ENCODE assay signal across 23 cellular contexts in the genomic region with DNA sequence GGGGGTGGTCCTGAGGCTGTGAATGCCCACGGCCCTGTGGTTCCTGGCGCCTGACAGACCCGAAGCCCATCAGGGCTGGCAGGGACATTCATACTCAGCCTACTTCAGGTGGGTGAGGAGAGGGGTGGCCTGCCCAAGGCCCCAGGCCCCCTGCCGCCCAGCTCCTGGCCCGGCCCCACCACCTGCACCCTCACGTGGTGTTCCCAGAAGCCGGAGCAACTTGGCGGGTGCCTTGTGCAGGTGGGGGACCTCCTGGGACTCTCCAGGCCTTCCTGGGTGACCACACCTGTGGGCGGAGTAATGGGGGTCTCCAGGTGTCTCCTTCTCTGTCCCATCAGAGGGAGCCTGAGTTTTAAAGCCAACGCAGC. TPM values are rescaled to one million over a fixed set of nuclear protein-coding genes. Genes with fewer than 3 reads are reported as not detected.
DNase-seq lines count a peak whose midpoint lies in the region; FAIRE-seq and TF ChIP-seq lines count a peak whose summit lies in the region.
"Had no signal": no experiment of that assay in that cellular context is flagged by ENCODE, and none has a peak within 500 bp of the region (broad histone marks: within the 10 kb centered on the region; RNA-seq: fewer than 3 reads in every experiment).

No MANE protein-coding gene starts in this region.

- H2BK12ac ChIP-seq in H1 (ENCODE audit: low read depth, low read length) = no peak overlapping the region
- H2BK12ac ChIP-seq in mesenchymal stem cell (ENCODE audit: low read length in 2 of 2) = peak overlapping the region in 1 of 2 experiments; percentile 64

- no peak overlapping the region for H2BK15ac ChIP-seq in H1 (ENCODE audit: low read length)
- no peak overlapping the region for H2BK15ac ChIP-seq in mesenchymal stem cell (ENCODE audit: low read depth, poor library complexity, severe bottlenecking)

- no peak overlapping the region for H3K9ac ChIP-seq in BLaER1
- no peak overlapping the region for H3K9ac ChIP-seq in H1 (replicated peaks in 1 of 4; ENCODE audit: extremely low read depth in 1 of 4, low read depth in 3 of 4, low read length in 3 of 4)
- no peak overlapping the region for H3K9ac ChIP-seq in mesenchymal stem cell (ENCODE audit: low read length)

- H3K18ac ChIP-seq in H1 (ENCODE audit: extremely low read depth, low read length) = no peak overlapping the region
- H3K18ac ChIP-seq in mesenchymal stem cell (ENCODE audit: low read depth in 1 of 2, low read length in 2 of 2) = no peak overlapping the region

- H3K79me1 ChIP-seq in H1 (ENCODE audit: low read depth, low read length) = no peaks in the 10 kb centered on the region
- no peaks in the 10 kb centered on the region for H3K79me1 ChIP-seq in mesenchymal stem cell (replicated peaks; ENCODE audit: low read length, poor library complexity, severe bottlenecking)

- no peaks in the 10 kb centered on the region for H3K79me2 ChIP-seq in H1 (ENCODE audit: control insufficient read depth in 1 of 2, insufficient read depth in 2 of 2, low read length in 2 of 2)

- CTCF ChIA-PET in H1 (lab: Charles Lee; ENCODE audit: partially characterized antibody) = interaction anchor here (0.9 to 2.5 kb wide), 3 partner anchors 30 to 200 kb away, joined by 3 to 9 read pairs (median 3); no protein-coding TSS in a partner anchor

- H3K9me3 ChIP-seq in BLaER1 = no peaks in the 10 kb centered on the region
- no peaks in the 10 kb centered on the region for H3K9me3 ChIP-seq in H1 (ENCODE audit: insufficient read depth in 2 of 2, low read depth in 1 of 2, low read length in 1 of 2)
- H3K9me3 ChIP-seq in mesenchymal stem cell (ENCODE audit: control insufficient read depth, low read length) = no peaks in the 10 kb centered on the region
- H3K9me3 ChIP-seq: A549, Caco-2 had no signal

- POLR2A ChIA-PET in H1 (lab: Charles Lee; ENCODE audit: partially characterized antibody) = interaction anchor here (1.0 to 1.2 kb wide), 2 partner anchors 9 to 13 kb away, joined by 3 to 4 read pairs; no protein-coding TSS in a partner anchor

- H3K27ac ChIP-seq in BLaER1 = no peak overlapping the region
- H3K27ac ChIP-seq in H1 (ENCODE audit: low read depth, low read length) = no peak overlapping the region
- no peak overlapping the region for H3K27ac ChIP-seq in mesenchymal stem cell (ENCODE audit: low read length, poor library complexity, severe bottlenecking)
- H3K27ac ChIP-seq: 22Rv1, A549, C4-2B had no signal

- FAIRE-seq in H1 (lab: Jason Lieb, UNC) = no peak
- FAIRE-seq: A549, D721Med, GM12878, GM12892, GM18507 had no signal

- no peak overlapping the region for H4K8ac ChIP-seq in H1 (ENCODE audit: extremely low read depth, insufficient read depth, low read length)
- no peak overlapping the region for H4K8ac ChIP-seq in mesenchymal stem cell (ENCODE audit: low read length)

- H2AK5ac ChIP-seq in H1 (ENCODE audit: low read depth, low read length) (no peak overlapping the region), mesenchymal stem cell (ENCODE audit: low read length, severe bottlenecking) (no peak overlapping the region)

- H3K23ac ChIP-seq in H1 (ENCODE audit: insufficient read length) (no peak overlapping the region), mesenchymal stem cell (ENCODE audit: low read length in 2 of 2) (no peak overlapping the region)

- DNase-seq in H1 (ENCODE audit: low read depth in 1 of 2, low spot score in 2 of 2) = no peak
- DNase-seq in mesenchymal stem cell = no peak
- DNase-seq in DMS153 treated with DMSO at 0.1 percent for 48 hours (lab: John Stamatoyannopoulos, UW; ENCODE audit: unreplicated experiment) = no peak
- no peak for DNase-seq in NCI-H1694 (lab: John Stamatoyannopoulos, UW)
- no peak for DNase-seq in foreskin fibroblast
- DNase-seq: AML-193; Caco-2; Calu3; CD4-positive, alpha-beta T cell; CD8-positive, alpha-beta T cell; DMS53; DMS79; DND-41; EL; GDM1 had no signal

- H2BK120ac ChIP-seq in H1 (replicated peaks; ENCODE audit: low read depth, low read length) (no peak overlapping the region), mesenchymal stem cell (ENCODE audit: low read depth, low read length) (no peak overlapping the region)

- no peaks in the 10 kb centered on the region for H3K23me2 ChIP-seq in H1 (ENCODE audit: low read depth, low read length)

- no peak overlapping the region for H3K14ac ChIP-seq in H1 (ENCODE audit: insufficient read length)
- no peak overlapping the region for H3K14ac ChIP-seq in mesenchymal stem cell (ENCODE audit: low read length in 2 of 2)

- peak overlapping the region; percentile 51 for H3K4me2 ChIP-seq in BLaER1
- H3K4me2 ChIP-seq in H1 (ENCODE audit: insufficient read depth in 1 of 2, low read depth in 2 of 2, low read length in 2 of 2) = no peak overlapping the region
- no peak overlapping the region for H3K4me2 ChIP-seq in mesenchymal stem cell (ENCODE audit: low read length, poor library complexity, severe bottlenecking)
- H3K4me2 ChIP-seq: A549 had no signal

- H3K27me3 ChIP-seq in BLaER1 = no peaks in the 10 kb centered on the region
- H3K27me3 ChIP-seq in H1 (replicated peaks in 1 of 4; ENCODE audit: control insufficient read depth in 3 of 4, extremely low read depth in 1 of 4, insufficient read depth in 3 of 4, low read length in 3 of 4) = no peaks in the 10 kb centered on the region
- no peaks in the 10 kb centered on the region for H3K27me3 ChIP-seq in mesenchymal stem cell (ENCODE audit: control insufficient read depth in 1 of 2, insufficient read depth in 1 of 2, low read length in 2 of 2)

- H3K4me1 ChIP-seq in BLaER1 (peaks cover 73% of the 10 kb centered on the region), H1 (replicated peaks in 1 of 4; ENCODE audit: control insufficient read depth in 3 of 4, insufficient read depth in 4 of 4, low read length in 3 of 4) (peaks cover 3 to 17% (median 12%) of the 10 kb centered on the region in 4 experiments), mesenchymal stem cell (ENCODE audit: control insufficient read depth, insufficient read depth, low read depth, low read length) (peaks cover 24% of the 10 kb centered on the region)

- H2BK5ac ChIP-seq in H1 (ENCODE audit: low read depth, low read length) (no peak overlapping the region), mesenchymal stem cell (ENCODE audit: low read depth, low read length, poor library complexity, severe bottlenecking) (no peak overlapping the region)

- H4K91ac ChIP-seq in H1 (replicated peaks; ENCODE audit: insufficient read length, low read length) (peak overlapping the region; percentile 66), mesenchymal stem cell (ENCODE audit: low read length) (peak overlapping the region; percentile 24)

- no peak for TF ChIP-seq EP300 in H1 (IDR thresholded peaks at IDR 0.05; ENCODE audit: borderline replicate concordance in 1 of 2, low read depth in 2 of 2, low read length in 2 of 2)

- no peak overlapping the region for H3K4me3 ChIP-seq in BLaER1
- no peak overlapping the region for H3K4me3 ChIP-seq in H1 (ENCODE audit: extremely low read depth in 1 of 4, insufficient read depth in 2 of 4, low read depth in 3 of 4, low read length in 4 of 4)
- no peak overlapping the region for H3K4me3 ChIP-seq in mesenchymal stem cell (ENCODE audit: insufficient read depth in 1 of 2, low read depth in 1 of 2, low read length in 2 of 2)
- H3K4me3 ChIP-seq in foreskin fibroblast (ENCODE audit: low read depth in 1 of 2, low read length in 2 of 2) = no peak overlapping the region
- H3K4me3 ChIP-seq: A549, GM12878 had no signal

- no peak overlapping the region for H3K56ac ChIP-seq in H1 (replicated peaks; ENCODE audit: insufficient read length, low read depth, low read length)

- H3K36me3 ChIP-seq in BLaER1 = no peaks in the 10 kb centered on the region
- no peaks in the 10 kb centered on the region for H3K36me3 ChIP-seq in H1 (ENCODE audit: control insufficient read depth in 2 of 4, insufficient read depth in 4 of 4, low read length in 3 of 4)
- H3K36me3 ChIP-seq in mesenchymal stem cell (ENCODE audit: control insufficient read depth in 1 of 2, insufficient read depth in 2 of 2, low read depth in 1 of 2, low read length in 2 of 2) = peaks cover 0 to 4% of the 10 kb centered on the region in 2 experiments

- no peak for TF ChIP-seq POLR2A in H1 (IDR thresholded peaks at IDR 0.05; ENCODE audit: control extremely low read depth in 1 of 2, low read depth in 2 of 2, low read length in 2 of 2)

- H2BK20ac ChIP-seq in H1 (ENCODE audit: low read length) = no peak overlapping the region

- no peak overlapping the region for H4K5ac ChIP-seq in H1 (ENCODE audit: insufficient read length, low read depth, low read length)

- WGBS in H1 (ENCODE audit: extremely low coverage in 1 of 2, insufficient coverage in 1 of 2, insufficient read length in 1 of 2, insufficient replicate concordance in 2 of 2, low coverage in 1 of 2, low lambda C conversion rate in 2 of 2, missing lambda C conversion rate in 1 of 2), 2 experiments = 87% methylated on average over 6 of the region's 10 CpGs; no CpG with 5 or more reads in 1 of the 2 experiments
- 94% methylated on average over 9 of the region's 10 CpGs for WGBS in mesenchymal stem cell

- H3K4ac ChIP-seq in H1 (replicated peaks; ENCODE audit: insufficient read length, low read depth, low read length) (no peak overlapping the region), mesenchymal stem cell (ENCODE audit: low read depth in 1 of 2, low read length in 2 of 2) (peak overlapping the region in 1 of 2 experiments; percentile 2)

- H4K20me1 ChIP-seq in BLaER1 (no peaks in the 10 kb centered on the region), H1 (replicated peaks in 1 of 2; ENCODE audit: control insufficient read depth in 1 of 2, insufficient read depth in 2 of 2, low read length in 2 of 2) (no peaks in the 10 kb centered on the region)

- TF ChIP-seq CTCF in H1 (IDR thresholded peaks at IDR 0.05; ENCODE audit: control extremely low read depth in 1 of 3, insufficient read depth in 1 of 3, low read depth in 1 of 3, low read length in 3 of 3) (no peak), foreskin fibroblast (IDR thresholded peaks at IDR 0.05; ENCODE audit: low read depth, low read length) (no peak)

- H2AFZ ChIP-seq in H1 (ENCODE audit: low read length) (no peak overlapping the region), mesenchymal stem cell (ENCODE audit: low read depth, low read length) (no peak overlapping the region)

- no peak for TF ChIP-seq RAD21 in H1 (IDR thresholded peaks at IDR 0.05 in 1 of 2, conservative IDR thresholded peaks at IDR 0.05 in 1 of 2; ENCODE audit: low read depth in 2 of 2, low read length in 2 of 2)

TF ChIP-seq in H1, 55 proteins besides CTCF, POLR2A, EP300 and RAD21 (continues in another document):
- no peak for TF ChIP-seq ASH2L (IDR thresholded peaks at IDR 0.05; ENCODE audit: low read length)

RNA-seq across cellular contexts. Expression of gene UBAC1, which starts 36.8 kb away (rescaled TPM):
- total RNA-seq in H1 (2021; fragmentation: NEBNext Ultra II Directional; extraction: Animal tissue kit (Norgen Biotek cat#: 25700)) = 59.3 and 63.1 TPM in 2 replicates
- polyA plus RNA-seq in H1 (2011; rRNA removed) = 85.2 and 105 TPM in 2 replicates
- 74.8 TPM for polyA plus RNA-seq in H1 (2011; cell fraction: cytosol; rRNA removed)
- 68.0 TPM for polyA plus RNA-seq in H1 (2011; cell fraction: nucleus; rRNA removed)
- 40.4 to 56.7 TPM (median 50.5 TPM) in 4 replicates for polyA plus RNA-seq in H1 (2012, experiment 1 of 2)
- 65.3 TPM for polyA plus RNA-seq in H1 (2012, experiment 2 of 2)
- 51.1 TPM for polyA plus RNA-seq in H1 (2013, experiment 1 of 2)
- polyA plus RNA-seq in H1 (2013, experiment 2 of 2) = 54.0 TPM
- 21.6 and 41.3 TPM in 2 replicates for polyA minus RNA-seq in H1 (2011; rRNA and poly(A)+ RNA removed)
- 26.6 TPM for polyA minus RNA-seq in H1 (2011; cell fraction: cytosol; rRNA and poly(A)+ RNA removed)
- polyA minus RNA-seq in H1 (2011; cell fraction: nucleus; rRNA and poly(A)+ RNA removed) = 19.2 TPM
- 28.9 TPM for polyA plus RNA-seq in mesenchymal stem cell (2013, experiment 1 of 2)
- polyA plus RNA-seq in mesenchymal stem cell (2013, experiment 2 of 2) = 28.1 TPM
